In genomic region chr5:41842777-41843176, GRCh38 we compare ENCODE assay signal across 10 cellular contexts. TPM values are rescaled to one million over a fixed set of nuclear protein-coding genes. Genes with fewer than 3 reads are reported as not detected.
DNase-seq lines count a peak whose midpoint lies in the region; ATAC-seq, FAIRE-seq and TF ChIP-seq lines count a peak whose summit lies in the region.
"Had no signal": no experiment of that assay in that cellular context is flagged by ENCODE, and none has a peak within 500 bp of the region (broad histone marks: within the 10 kb centered on the region; RNA-seq: fewer than 3 reads in every experiment).

No MANE protein-coding gene starts in this region.

- peaks cover 4% of the 10 kb centered on the region for H3K9me3 Mint-ChIP-seq in nephron progenitor cell
- H3K9me3 Mint-ChIP-seq in T-helper 2 cell treated with Interferon-gamma antibody and Interleukin-4, amounts not matched to agents 5 μg/mL and 100 μg/mL, for 36 hours: no peaks in the 10 kb centered on the region
- H3K9me3 Mint-ChIP-seq: effector memory CD8-positive, alpha-beta T cell had no signal

- no peak overlapping the region for H3K4me3 ChIP-seq in spleen
- H3K4me3 ChIP-seq: BLaER1 treated with 17β-estradiol and CSF1 and Interleukin-3, amounts not matched to agents 10 nM and 100 nM had no signal

- no peak overlapping the region for H3K27ac Mint-ChIP-seq in nephron progenitor cell
- H3K27ac Mint-ChIP-seq in T-helper 2 cell treated with Interferon-gamma antibody and Interleukin-4, amounts not matched to agents 5 μg/mL and 100 μg/mL, for 36 hours: no peak overlapping the region
- H3K27ac Mint-ChIP-seq: effector memory CD8-positive, alpha-beta T cell had no signal

- TF ChIP-seq POLR2A in spleen (IDR thresholded peaks at IDR 0.05): no peak

- H3K9me3 ChIP-seq in spleen: no peaks in the 10 kb centered on the region
- H3K9me3 ChIP-seq: BLaER1 treated with 17β-estradiol and CSF1 and Interleukin-3, amounts not matched to agents 10 nM and 100 nM had no signal

- H3K4me1 ChIP-seq in spleen: peaks cover 0 to 3% (median 0%) of the 10 kb centered on the region in 6 donors

- H3K36me3 ChIP-seq in spleen: peaks cover 0 to 63% (median 8%) of the 10 kb centered on the region in 6 donors

- TF ChIP-seq CTCF in nephron progenitor cell (IDR thresholded peaks at IDR 0.05) (no peak), spleen (IDR thresholded peaks at IDR 0.05 in 8 of 11, conservative IDR thresholded peaks at IDR 0.05 in 3 of 11) (no peak)

- DNase-seq in GM18507 (ENCODE audit: extremely low spot score, insufficient read length, low read depth) (no peak), nephron progenitor cell (no peak), spleen (no peak)
- DNase-seq in stimulated activated CD4-positive, alpha-beta T cell treated with anti-CD3 and anti-CD28 coated beads, Interleukin-1b, Interleukin-23, amount 100 ng/mL, for 48 hours: no peak
- DNase-seq in T-helper 2 cell treated with Interferon-gamma antibody and Interleukin-4, amounts not matched to agents 5 μg/mL and 100 μg/mL, for 36 hours (ENCODE audit: low spot score): no peak

- H3K4me1 Mint-ChIP-seq in nephron progenitor cell: no peaks in the 10 kb centered on the region
- H3K4me1 Mint-ChIP-seq in T-helper 2 cell treated with Interferon-gamma antibody and Interleukin-4, amounts not matched to agents 5 μg/mL and 100 μg/mL, for 36 hours (ENCODE audit: low read depth): peaks cover 15% of the 10 kb centered on the region

- intact Hi-C loops in spleen (cut with DNase I; ENCODE audit: low total_unique reads): loop anchor here (5.0 to 10.0 kb wide), 2 partner anchors 568 to 940 kb away; no protein-coding TSS in a partner anchor

- FAIRE-seq in GM18507 (lab: Jason Lieb, UNC): peak; percentile 89

- no peak overlapping the region for H3K4me3 Mint-ChIP-seq in nephron progenitor cell
- no peak overlapping the region for H3K4me3 Mint-ChIP-seq in T-helper 2 cell treated with Interferon-gamma antibody and Interleukin-4, amounts not matched to agents 5 μg/mL and 100 μg/mL, for 36 hours
- H3K4me3 Mint-ChIP-seq: effector memory CD8-positive, alpha-beta T cell had no signal

- peak; percentile 79 for ATAC-seq in GM19455 (IDR thresholded peaks at IDR 0.05; ENCODE audit: unreplicated experiment)
- peak; percentile 83 for ATAC-seq in HG02884 (IDR thresholded peaks at IDR 0.05; ENCODE audit: unreplicated experiment)
- ATAC-seq in HG03521 (IDR thresholded peaks at IDR 0.05; ENCODE audit: unreplicated experiment): peak; percentile 77

- H3K27me3 ChIP-seq in spleen (replicated peaks in 1 of 7): no peaks in the 10 kb centered on the region
- H3K27me3 ChIP-seq: BLaER1 treated with 17β-estradiol and CSF1 and Interleukin-3, amounts not matched to agents 10 nM and 100 nM had no signal

- peaks cover 9% of the 10 kb centered on the region for H3K36me3 Mint-ChIP-seq in nephron progenitor cell (ENCODE audit: low read depth)
- H3K36me3 Mint-ChIP-seq in T-helper 2 cell treated with Interferon-gamma antibody and Interleukin-4, amounts not matched to agents 5 μg/mL and 100 μg/mL, for 36 hours (ENCODE audit: low read depth): peaks cover 29% of the 10 kb centered on the region

- H3K27me3 Mint-ChIP-seq in nephron progenitor cell (ENCODE audit: low read depth, poor library complexity): no peaks in the 10 kb centered on the region
- H3K27me3 Mint-ChIP-seq in T-helper 2 cell treated with Interferon-gamma antibody and Interleukin-4, amounts not matched to agents 5 μg/mL and 100 μg/mL, for 36 hours (ENCODE audit: low read depth): no peaks in the 10 kb centered on the region
- H3K27me3 Mint-ChIP-seq: effector memory CD8-positive, alpha-beta T cell had no signal

- H3K27ac ChIP-seq in spleen: no peak overlapping the region
- H3K27ac ChIP-seq: BLaER1 treated with 17β-estradiol and CSF1 and Interleukin-3, amounts not matched to agents 10 nM and 100 nM had no signal

RNA-seq across cellular contexts. Expression of gene OXCT1, which starts 27.4 kb away (rescaled TPM):
- total RNA-seq in spleen: 10 to 100 TPM; 11.0 to 16.7 (median 14.2) TPM
- 10 to 100 TPM in 2 of 3 donors, 1 to 10 TPM in 1; 7.0 to 11.9 (median 10.1) TPM for polyA plus RNA-seq in spleen
